ENCODE assay signal across 31 cellular contexts in the genomic region with DNA sequence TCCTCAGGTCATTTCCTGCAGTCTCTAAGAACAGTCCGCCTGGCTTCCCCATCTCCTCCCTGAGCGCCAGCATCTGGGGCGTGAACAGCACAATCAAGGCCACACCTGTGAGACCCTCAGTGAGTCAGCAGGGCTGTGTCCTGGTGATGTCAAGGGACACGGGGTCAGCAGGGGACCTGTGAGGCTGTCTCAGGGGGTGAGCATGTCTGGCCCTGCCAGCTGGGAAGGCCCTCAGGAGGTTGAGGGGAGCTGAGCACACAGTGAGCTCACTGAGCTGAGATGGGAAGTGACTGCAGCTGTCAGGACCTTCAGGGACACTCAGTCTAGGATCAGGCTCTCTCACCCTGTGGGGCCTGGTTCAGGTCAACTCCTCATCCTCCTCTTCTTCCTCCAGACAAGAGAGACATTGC. TPM values are rescaled to one million over a fixed set of nuclear protein-coding genes. Genes with fewer than 3 reads are reported as not detected.
"Had no signal": no experiment of that assay in that cellular context is flagged by ENCODE, and none has a peak within 500 bp of the region (broad histone marks: within the 10 kb centered on the region; RNA-seq: fewer than 3 reads in every experiment).

No MANE protein-coding gene starts in this region.

- H3K4me1 Mint-ChIP-seq: central memory CD8-positive, alpha-beta T cell had no signal

- DNase-seq: activated CD4-positive, alpha-beta T cell treated with anti-CD3 and anti-CD28 coated beads, Interleukin-2, amount 50 U/mL, for 1 hour; activated CD4-positive, CD25-positive, alpha-beta regulatory T cell treated with anti-CD3 and anti-CD28 coated beads, Interleukin-2, amount 50 U/mL, for 72 hours; activated CD8-positive, alpha-beta T cell treated with anti-CD3 and anti-CD28 coated beads for 36 hours; activated T-cell treated with anti-CD3 and anti-CD28 coated beads, Interleukin-2, amount 50 U/mL, for 48 hours; anterior cingulate cortex; effector CD4-positive, alpha-beta T cell; esophagus squamous epithelium; foreskin melanocyte; islet precursor cell; left ventricle myocardium inferior; nucleus accumbens; sigmoid colon; small intestine; stimulated activated CD4-positive, alpha-beta T cell treated with anti-CD3 and anti-CD28 coated beads, Interleukin-4, amount 100 ng/mL, for 24 hours; stimulated activated naive CD4-positive, alpha-beta T cell; T1000; WERI-Rb-1 had no signal

- H3K9me3 Mint-ChIP-seq: activated CD8-positive, alpha-beta T cell treated with anti-CD3 and anti-CD28 coated beads for 36 hours; activated naive CD4-positive, alpha-beta T cell treated with anti-CD3 and anti-CD28 coated beads, Interleukin-2, amount 50 U/mL, for 72 hours; activated T-helper 2 cell treated with anti-CD3 and anti-CD28 coated beads, Interferon-gamma antibody, Interleukin-2, Interleukin-4, amounts not matched to agents 10 μg/mL and 5 μg/mL and 100 μg/mL, durations not matched to agents 14 hours and 24 hours and 36 hours; central memory CD8-positive, alpha-beta T cell; dendritic cell treated with granulocyte-macrophage colony-stimulating factor and Interleukin-4, amounts not matched to agents 40 ng/mL and 50 ng/mL, for 4 days; T-helper 1 cell treated with Interleukin-12 subunit alpha and Interleukin-12 subunit beta and Interleukin-4 antibody, amounts not matched to agents 30 μg/mL and 1 μg/mL, for 36 hours had no signal

- H3K4me3 Mint-ChIP-seq: activated CD8-positive, alpha-beta T cell treated with anti-CD3 and anti-CD28 coated beads for 36 hours; central memory CD8-positive, alpha-beta T cell; dendritic cell treated with granulocyte-macrophage colony-stimulating factor and Interleukin-4, amounts not matched to agents 40 ng/mL and 50 ng/mL, for 4 days; T-helper 1 cell treated with Interleukin-12 subunit alpha and Interleukin-12 subunit beta and Interleukin-4 antibody, amounts not matched to agents 30 μg/mL and 1 μg/mL, for 36 hours had no signal

- H3K36me3 Mint-ChIP-seq: activated naive CD4-positive, alpha-beta T cell treated with anti-CD3 and anti-CD28 coated beads, Interleukin-2, amount 50 U/mL, for 72 hours had no signal

- H3K27ac Mint-ChIP-seq: activated CD8-positive, alpha-beta T cell treated with anti-CD3 and anti-CD28 coated beads for 36 hours; activated T-helper 2 cell treated with anti-CD3 and anti-CD28 coated beads, Interferon-gamma antibody, Interleukin-2, Interleukin-4, amounts not matched to agents 10 μg/mL and 5 μg/mL and 100 μg/mL, durations not matched to agents 14 hours and 24 hours and 36 hours; dendritic cell treated with granulocyte-macrophage colony-stimulating factor and Interleukin-4, amounts not matched to agents 40 ng/mL and 50 ng/mL, for 4 days; T-helper 1 cell treated with Interleukin-12 subunit alpha and Interleukin-12 subunit beta and Interleukin-4 antibody, amounts not matched to agents 30 μg/mL and 1 μg/mL, for 36 hours had no signal

- ATAC-seq: activated CD8-positive, alpha-beta T cell treated with anti-CD3 and anti-CD28 coated beads for 36 hours; activated naive CD4-positive, alpha-beta T cell treated with anti-CD3 and anti-CD28 coated beads, Interleukin-2, amount 50 U/mL, for 72 hours; pancreas; psoas muscle had no signal

RNA-seq across cellular contexts. Expression of gene VPREB1, which starts 46.6 kb away (rescaled TPM):
- total RNA-seq: activated CD8-positive, alpha-beta T cell treated with anti-CD3 and anti-CD28 coated beads for 36 hours; activated naive CD4-positive, alpha-beta T cell treated with anti-CD3 and anti-CD28 coated beads, Interleukin-2, amount 50 U/mL, for 72 hours; activated T-helper 2 cell treated with anti-CD3 and anti-CD28 coated beads, Interferon-gamma antibody, Interleukin-2, Interleukin-4, amounts not matched to agents 10 μg/mL and 5 μg/mL and 100 μg/mL, durations not matched to agents 14 hours and 24 hours and 36 hours; bronchial epithelial cell; esophagus squamous epithelium; glomerular endothelial cell; left ventricle myocardium inferior; lung microvascular endothelial cell; mucosa of gallbladder; pancreas; psoas muscle; sigmoid colon; temporal lobe; tibial nerve; ureter had no signal
